Comparison of ENCODE assay signal across 8 cellular contexts in genomic region chr16:3400779-3401688, GRCh38. TPM values are rescaled to one million over a fixed set of nuclear protein-coding genes. Genes with fewer than 3 reads are reported as not detected.
DNase-seq lines count a peak whose midpoint lies in the region; ATAC-seq, FAIRE-seq and TF ChIP-seq lines count a peak whose summit lies in the region.

ZNF174 (plus strand) TSS chr16:3401215; CDS start chr16:3402005, 790 bp downstream.
ZSCAN32 (minus strand) TSS chr16:3401004; CDS start chr16:3397557, 3,447 bp downstream.

- ATAC-seq in GM18520 (IDR thresholded peaks at IDR 0.05; ENCODE audit: unreplicated experiment) (peak; percentile 97), HG03064 (IDR thresholded peaks at IDR 0.05; ENCODE audit: low read depth, unreplicated experiment) (peak; percentile 93)

- peaks cover 42% of the 10 kb centered on the region for H3K4me1 Mint-ChIP-seq in brain

- peaks cover 11% of the 10 kb centered on the region for H3K36me3 ChIP-seq in iPS DF 6.9 (ENCODE audit: control insufficient read depth, insufficient read depth, low read length)

- H3K27ac ChIP-seq in iPS DF 6.9 (ENCODE audit: low read length) = no peak within 1 kb of the TSS

- FAIRE-seq in TTC549 (lab: Jason Lieb, UNC) = peak; percentile 49

- peaks cover 39 to 65% (median 63%) of the 10 kb centered on the region in 5 experiments for H3K9me3 Mint-ChIP-seq in brain

- no peaks in the 10 kb centered on the region for H3K27me3 ChIP-seq in iPS DF 6.9 (ENCODE audit: control insufficient read depth, insufficient read depth, low read length)

- DNase-seq in A172 (ENCODE audit: low spot score) (peak; percentile 99), NCI-H2107 treated with DMSO at 0.1 percent for 48 hours (lab: John Stamatoyannopoulos, UW; ENCODE audit: unreplicated experiment) (peak; percentile 96), iPS DF 6.9 (ENCODE audit: low read depth, low spot score) (peak; percentile 95), skeletal muscle cell (ENCODE audit: low read depth) (peak; percentile 98)

- peak within 1 kb of the TSS; percentile 93 to 98 (median 95) for H3K4me3 Mint-ChIP-seq in brain

- H3K27me3 Mint-ChIP-seq in brain = peaks cover 16% of the 10 kb centered on the region

- H3K27ac Mint-ChIP-seq in brain = peak within 1 kb of the TSS; percentile 91 to 97 (median 95)

- no CpG with 5 or more reads among the region's 95 CpGs for WGBS in iPS DF 6.9 (ENCODE audit: insufficient coverage, insufficient read length)

- H3K36me3 Mint-ChIP-seq in brain = peaks cover 82% of the 10 kb centered on the region

- no peak for TF ChIP-seq CTCF in brain (conservative IDR thresholded peaks at IDR 0.05)

- H3K4me1 ChIP-seq in iPS DF 6.9 (ENCODE audit: control insufficient read depth, insufficient read depth, low read length) = no peaks in the 10 kb centered on the region

- H3K4me3 ChIP-seq in iPS DF 6.9 (ENCODE audit: low read length) = peak within 1 kb of the TSS; percentile 83
- peak within 1 kb of the TSS; percentile 95 for H3K4me3 ChIP-seq in skeletal muscle cell (ENCODE audit: low read depth, low read length)

- no peaks in the 10 kb centered on the region for H3K9me3 ChIP-seq in iPS DF 6.9 (ENCODE audit: control insufficient read depth, insufficient read depth, low read length)

RNA-seq across cellular contexts. Expression of gene ZNF174, which starts in this region (rescaled TPM):
- 15.8 and 18.7 TPM in 2 replicates for total RNA-seq in A172 (2014; rRNA removed; shearing (Covaris generic))
- 14.5 TPM for polyA plus RNA-seq in brain (ENCODE audit: insufficient read depth, low read depth, low replicate concordance)

RNA-seq across cellular contexts. Expression of gene ZSCAN32, which starts in this region (rescaled TPM):
- total RNA-seq in A172 (2014; rRNA removed; shearing (Covaris generic)) = 12.3 and 16.9 TPM in 2 replicates
- 8.3 TPM for polyA plus RNA-seq in brain (ENCODE audit: insufficient read depth, low read depth, low replicate concordance)
